ENCODE assay signal across 26 cellular contexts in genomic region chr6:3036861-3037469, GRCh38.
"Had no signal": no experiment of that assay in that cellular context is flagged by ENCODE, and none has a peak within 500 bp of the region (broad histone marks: within the 10 kb centered on the region; RNA-seq: fewer than 3 reads in every experiment).

No MANE protein-coding gene starts in this region.

- H3K27ac Mint-ChIP-seq: activated naive CD4-positive, alpha-beta T cell treated with anti-CD3 and anti-CD28 coated beads for 36 hours; activated naive CD8-positive, alpha-beta T cell treated with anti-CD3 and anti-CD28 coated beads for 36 hours; activated T-helper 1 cell treated with anti-CD3 and anti-CD28 coated beads, Interleukin-12 subunit alpha, Interleukin-12 subunit beta, Interleukin-2, Interleukin-4 antibody, amounts not matched to agents 30 ng/mL and 10 ng/mL and 1 ng/mL, durations not matched to agents 14 hours and 24 hours and 36 hours; natural killer cell treated with Interleukin-12 subunit alpha and Interleukin-12 subunit beta and Interleukin-15 and Interleukin-18, amount 100 ng/mL, for 72 hours; stimulated activated effector memory CD8-positive, alpha-beta T cell treated with anti-CD3 and anti-CD28 coated beads, Interleukin-12 subunit alpha, Interleukin-12 subunit beta, amount 100 ng/mL, for 72 hours; stimulated activated naive CD8-positive, alpha-beta T cell treated with anti-CD3 and anti-CD28 coated beads, Interleukin-15, Interleukin-2, amounts not matched to agents 100 ng/mL and 50 ng/mL, for 24 hours; type B pancreatic cell had no signal

- H3K4me3 Mint-ChIP-seq: activated naive CD4-positive, alpha-beta T cell treated with anti-CD3 and anti-CD28 coated beads for 36 hours; activated naive CD8-positive, alpha-beta T cell treated with anti-CD3 and anti-CD28 coated beads for 36 hours; activated T-helper 1 cell treated with anti-CD3 and anti-CD28 coated beads, Interleukin-12 subunit alpha, Interleukin-12 subunit beta, Interleukin-2, Interleukin-4 antibody, amounts not matched to agents 30 ng/mL and 10 ng/mL and 1 ng/mL, durations not matched to agents 14 hours and 24 hours and 36 hours; natural killer cell treated with Interleukin-12 subunit alpha and Interleukin-12 subunit beta and Interleukin-15 and Interleukin-18, amount 100 ng/mL, for 72 hours; stimulated activated effector memory CD8-positive, alpha-beta T cell treated with anti-CD3 and anti-CD28 coated beads, Interleukin-12 subunit alpha, Interleukin-12 subunit beta, amount 100 ng/mL, for 72 hours; stimulated activated naive CD8-positive, alpha-beta T cell treated with anti-CD3 and anti-CD28 coated beads, Interleukin-15, Interleukin-2, amounts not matched to agents 100 ng/mL and 50 ng/mL, for 24 hours; type B pancreatic cell had no signal

- DNase-seq: activated CD4-positive, alpha-beta T cell treated with anti-CD3 and anti-CD28 coated beads for 4 hours; activated CD4-positive, alpha-beta T cell treated with anti-CD3 and anti-CD28 coated beads, Interleukin-2, amount 50 U/mL, for 4 hours; activated effector memory CD4-positive, alpha-beta T cell treated with anti-CD3 and anti-CD28 coated beads, Interleukin-2, amount 50 U/mL, for 16 hours; activated naive CD4-positive, alpha-beta T cell treated with anti-CD3 and anti-CD28 coated beads for 36 hours; activated naive CD8-positive, alpha-beta T cell treated with anti-CD3 and anti-CD28 coated beads for 36 hours; brain microvascular endothelial cell; foreskin fibroblast; kidney glomerular epithelial cell; left ventricle myocardium inferior; mesendoderm; stimulated activated CD4-positive, alpha-beta T cell treated with anti-CD3 and anti-CD28 coated beads, Interleukin-12 subunit alpha, Interleukin-12 subunit beta, amount 100 ng/mL, for 4 hours; stimulated activated CD4-positive, alpha-beta T cell treated with anti-CD3 and anti-CD28 coated beads, Interleukin-4, amount 100 ng/mL, for 24 hours; uterus had no signal

- H3K9me3 Mint-ChIP-seq: activated naive CD4-positive, alpha-beta T cell treated with anti-CD3 and anti-CD28 coated beads for 36 hours; activated naive CD8-positive, alpha-beta T cell treated with anti-CD3 and anti-CD28 coated beads for 36 hours; natural killer cell treated with Interleukin-12 subunit alpha and Interleukin-12 subunit beta and Interleukin-15 and Interleukin-18, amount 100 ng/mL, for 72 hours; type B pancreatic cell had no signal

- H3K27ac ChIP-seq: brain microvascular endothelial cell, left ventricle myocardium inferior, neutrophil, skin epidermis, uterus, VCaP had no signal

- H3K4me1 ChIP-seq: uterus had no signal

- H3K36me3 ChIP-seq: brain microvascular endothelial cell, left ventricle myocardium inferior, neutrophil, uterus had no signal

- H3K4me3 ChIP-seq: coronary artery, left ventricle myocardium inferior, lung, skin epidermis, uterus had no signal

- H3K36me3 Mint-ChIP-seq: activated naive CD8-positive, alpha-beta T cell treated with anti-CD3 and anti-CD28 coated beads for 36 hours; natural killer cell treated with Interleukin-12 subunit alpha and Interleukin-12 subunit beta and Interleukin-15 and Interleukin-18, amount 100 ng/mL, for 72 hours; stimulated activated effector memory CD8-positive, alpha-beta T cell treated with anti-CD3 and anti-CD28 coated beads, Interleukin-12 subunit alpha, Interleukin-12 subunit beta, amount 100 ng/mL, for 72 hours; type B pancreatic cell had no signal

- H3K9me3 ChIP-seq: neutrophil, uterus had no signal

- H3K27me3 Mint-ChIP-seq: activated naive CD8-positive, alpha-beta T cell treated with anti-CD3 and anti-CD28 coated beads for 36 hours had no signal

- FAIRE-seq: astrocyte, TTC549 had no signal

- H3K4me1 Mint-ChIP-seq: stimulated activated effector memory CD8-positive, alpha-beta T cell treated with anti-CD3 and anti-CD28 coated beads, Interleukin-12 subunit alpha, Interleukin-12 subunit beta, amount 100 ng/mL, for 72 hours had no signal

- ATAC-seq: esophagus mucosa; natural killer cell treated with Interleukin-12 subunit alpha and Interleukin-12 subunit beta and Interleukin-15 and Interleukin-18, amount 100 ng/mL, for 72 hours; stimulated activated effector memory CD8-positive, alpha-beta T cell treated with anti-CD3 and anti-CD28 coated beads, Interleukin-12 subunit alpha, Interleukin-12 subunit beta, amount 100 ng/mL, for 72 hours had no signal

- H3K27me3 ChIP-seq: brain microvascular endothelial cell, neutrophil, uterus had no signal
